In genomic region chr3:138835177-138835757, GRCh38 we compare ENCODE assay signal across 1 cellular context.
TF ChIP-seq lines count a peak whose summit lies in the region.

No MANE protein-coding gene starts in this region.

TF ChIP-seq in WTC11, 78 proteins besides CTCF, POLR2A, EP300 and RAD21 (continued from another document):
- no peak for TF ChIP-seq ZNF532 (CRISPR knock-in tag; IDR thresholded peaks at IDR 0.05; ENCODE audit: borderline replicate concordance)
